Comparison of ENCODE assay signal across 1 cellular context in genomic region chr4:125849869-125850268, GRCh38.
TF ChIP-seq lines count a peak whose summit lies in the region.

No MANE protein-coding gene starts in this region.

TF ChIP-seq in SK-N-SH, 30 proteins besides CTCF, POLR2A, EP300 and RAD21 (continued from another document):
- TF ChIP-seq RXRA (IDR thresholded peaks at IDR 0.05; ENCODE audit: borderline replicate concordance, low read depth): no peak
- TF ChIP-seq EZH2phosphoT487 (IDR thresholded peaks at IDR 0.05; ENCODE audit: borderline replicate concordance, low read depth): no peak
- TF ChIP-seq FOXJ3 (CRISPR knock-in tag; IDR thresholded peaks at IDR 0.05): no peak
- TF ChIP-seq REST (IDR thresholded peaks at IDR 0.05; ENCODE audit: low read depth, low read length): no peak
- no peak for TF ChIP-seq SIN3A (IDR thresholded peaks at IDR 0.05; ENCODE audit: borderline replicate concordance, low read depth, low read length)
- TF ChIP-seq USF2 (IDR thresholded peaks at IDR 0.05; ENCODE audit: borderline replicate concordance, low read depth, low read length): no peak
- TF ChIP-seq RFX5 (IDR thresholded peaks at IDR 0.05; ENCODE audit: low read length): no peak
- no peak for TF ChIP-seq FOXM1 (IDR thresholded peaks at IDR 0.05; ENCODE audit: low read depth)
- no peak for TF ChIP-seq USF1 (IDR thresholded peaks at IDR 0.05; ENCODE audit: borderline replicate concordance, low read depth)
- TF ChIP-seq TCF12 (IDR thresholded peaks at IDR 0.05): peak; percentile 91
- TF ChIP-seq JUND (IDR thresholded peaks at IDR 0.05): peak; percentile 58; the same call in 1 of the 2 replicates
- TF ChIP-seq IRF3 (IDR thresholded peaks at IDR 0.05; ENCODE audit: low read depth, low read length): no peak
- no peak for TF ChIP-seq TAF1 (IDR thresholded peaks at IDR 0.05; ENCODE audit: borderline replicate concordance, low read depth, low read length)
- no peak for TF ChIP-seq YY1 (IDR thresholded peaks at IDR 0.05; ENCODE audit: low read depth)
- no peak for TF ChIP-seq NRF1 (IDR thresholded peaks at IDR 0.05; ENCODE audit: low read depth, low read length)
- no peak for TF ChIP-seq MAX (IDR thresholded peaks at IDR 0.05; ENCODE audit: low read depth)
- TF ChIP-seq POLR2AphosphoS5 (IDR thresholded peaks at IDR 0.05; ENCODE audit: low read depth, low read length): peak; percentile 62; the same call in 1 of the 2 replicates
- TF ChIP-seq MEF2A (IDR thresholded peaks at IDR 0.05; ENCODE audit: borderline replicate concordance, low read depth): 0 out of 2 replicates have a peak, but pooled peaks have one; percentile 36
- peak; percentile 87 for TF ChIP-seq PBX3 (IDR thresholded peaks at IDR 0.05)
- no peak for TF ChIP-seq CHD2 (IDR thresholded peaks at IDR 0.05; ENCODE audit: low read length, partially characterized antibody)
- TF ChIP-seq ZBTB33 (IDR thresholded peaks at IDR 0.05; ENCODE audit: borderline replicate concordance, low read depth): no peak
